In genomic region chr12:122028601-122029560, GRCh38 we compare ENCODE assay signal across 8 cellular contexts. TPM values are rescaled to one million over a fixed set of nuclear protein-coding genes. Genes with fewer than 3 reads are reported as not detected.
DNase-seq lines count a peak whose midpoint lies in the region; ATAC-seq and TF ChIP-seq lines count a peak whose summit lies in the region.

No MANE protein-coding gene starts in this region.

- TF ChIP-seq CTCF in WTC11 (IDR thresholded peaks at IDR 0.05): no peak

- no peak overlapping the region for H3K4me3 Mint-ChIP-seq in WTC11

- 0 out of 2 replicates have a peak overlapping the region, but pooled peaks have one; percentile 65 for H3K27ac Mint-ChIP-seq in WTC11

- no peaks in the 10 kb centered on the region for H3K27me3 Mint-ChIP-seq in WTC11 (ENCODE audit: low read depth)

- DNase-seq in Ammon's horn (ENCODE audit: low spot score): peak; percentile 62
- DNase-seq in WTC11 (ENCODE audit: low spot score): no peak
- peak; percentile 67 for DNase-seq in medulla oblongata (ENCODE audit: extremely low spot score)
- DNase-seq in NCI-H2227 (lab: John Stamatoyannopoulos, UW; ENCODE audit: unreplicated experiment): no peak
- DNase-seq in NCI-H524 (lab: John Stamatoyannopoulos, UW): no peak

- POLR2A ChIA-PET in WTC11 (lab: Charles Lee): no interaction called here

- H3K36me3 Mint-ChIP-seq in WTC11: no peaks in the 10 kb centered on the region

- ATAC-seq in GM18873 (IDR thresholded peaks at IDR 0.05; ENCODE audit: low FRiP score, unreplicated experiment) (peak; percentile 44), WTC11 (no peak), HG02870 (IDR thresholded peaks at IDR 0.05; ENCODE audit: unreplicated experiment) (no peak), GM19467 (IDR thresholded peaks at IDR 0.05; ENCODE audit: unreplicated experiment) (no peak)

- CTCF ChIA-PET in WTC11 (lab: Charles Lee): interaction anchor here (1.0 to 4.2 kb wide), 4 partner anchors 26 to 235 kb away, joined by 3 to 25 read pairs (median 10); partner anchors contain the start of genes CFAP251 and RHOF

- peaks cover 27% of the 10 kb centered on the region for H3K4me1 Mint-ChIP-seq in WTC11

- no peaks in the 10 kb centered on the region for H3K9me3 Mint-ChIP-seq in WTC11

TF ChIP-seq in WTC11, 78 proteins besides CTCF, POLR2A, EP300 and RAD21:
- TF ChIP-seq HMGXB4 (CRISPR knock-in tag; IDR thresholded peaks at IDR 0.05) (no peak), FOXP4 (CRISPR knock-in tag; IDR thresholded peaks at IDR 0.05) (no peak), ZNF396 (CRISPR knock-in tag; IDR thresholded peaks at IDR 0.05; ENCODE audit: borderline replicate concordance) (no peak), MYBL2 (CRISPR knock-in tag; IDR thresholded peaks at IDR 0.05) (no peak), CDX4 (CRISPR knock-in tag; IDR thresholded peaks at IDR 0.05; ENCODE audit: borderline replicate concordance) (no peak), PRDM15 (CRISPR knock-in tag; IDR thresholded peaks at IDR 0.05) (no peak), ATF3 (CRISPR knock-in tag; conservative IDR thresholded peaks at IDR 0.05) (no peak), RORB (CRISPR knock-in tag; IDR thresholded peaks at IDR 0.05) (no peak), NFE2L1 (CRISPR knock-in tag; IDR thresholded peaks at IDR 0.05) (no peak), AFF4 (CRISPR knock-in tag; IDR thresholded peaks at IDR 0.05; ENCODE audit: borderline replicate concordance) (no peak), JAZF1 (CRISPR knock-in tag; IDR thresholded peaks at IDR 0.05) (no peak), MLX (CRISPR knock-in tag; IDR thresholded peaks at IDR 0.05) (no peak)

RNA-seq across cellular contexts. Expression of gene BCL7A, which starts 7.2 kb away (rescaled TPM):
- 14.6 to 19.7 TPM (median 15.8 TPM) in 3 replicates for total RNA-seq in WTC11 (2021)

RNA-seq across cellular contexts. Expression of gene MLXIP, which starts 49.7 kb away (rescaled TPM):
- total RNA-seq in WTC11 (2021): 40.5 to 49.4 TPM (median 44.4 TPM) in 3 replicates

Comparison
In these comparisons a context has a peak if more than half of its experiments do, and no peak if none do; other contexts are left out.
1. DNase-seq: peak in Ammon's horn (single experiment) and medulla oblongata (single experiment); none in WTC11 (single experiment), NCI-H2227 (single experiment) and NCI-H524 (0 of 2).